In genomic region chr4:121190389-121190788, GRCh38 we compare ENCODE assay signal across 16 cellular contexts. TPM values are rescaled to one million over a fixed set of nuclear protein-coding genes. Genes with fewer than 3 reads are reported as not detected.
DNase-seq lines count a peak whose midpoint lies in the region; ATAC-seq and TF ChIP-seq lines count a peak whose summit lies in the region.
"Had no signal": no experiment of that assay in that cellular context is flagged by ENCODE, and none has a peak within 500 bp of the region (broad histone marks: within the 10 kb centered on the region; RNA-seq: fewer than 3 reads in every experiment).

No MANE protein-coding gene starts in this region.

- no peaks in the 10 kb centered on the region for H4K20me1 ChIP-seq in hepatocyte (ENCODE audit: insufficient read depth, poor library complexity, severe bottlenecking)

- H3K27ac Mint-ChIP-seq in activated CD4-positive, alpha-beta T cell treated with anti-CD3 and anti-CD28 coated beads, Interleukin-2, amount 10 ng/mL, durations not matched to agents 7 days and 5 days: peak overlapping the region; percentile 91
- peak overlapping the region; percentile 75 for H3K27ac Mint-ChIP-seq in CD8-positive, alpha-beta T cell
- peak overlapping the region; percentile 78 for H3K27ac Mint-ChIP-seq in activated CD4-positive, alpha-beta memory T cell treated with anti-CD3 and anti-CD28 coated beads for 36 hours

- no peaks in the 10 kb centered on the region for H3K9me2 ChIP-seq in hepatocyte (replicated peaks; ENCODE audit: insufficient read depth)

- no peaks in the 10 kb centered on the region for H3K27me3 Mint-ChIP-seq in activated CD4-positive, alpha-beta T cell treated with anti-CD3 and anti-CD28 coated beads, Interleukin-2, amount 10 ng/mL, durations not matched to agents 7 days and 5 days
- no peaks in the 10 kb centered on the region for H3K27me3 Mint-ChIP-seq in CD8-positive, alpha-beta T cell (ENCODE audit: low read depth)
- no peaks in the 10 kb centered on the region for H3K27me3 Mint-ChIP-seq in activated CD4-positive, alpha-beta memory T cell treated with anti-CD3 and anti-CD28 coated beads for 36 hours

- no peak overlapping the region for H3K4me2 ChIP-seq in hepatocyte

- no peak overlapping the region for H3K27ac ChIP-seq in CD8-positive, alpha-beta T cell (ENCODE audit: low read depth, low read length)
- H3K27ac ChIP-seq in hepatocyte (no peak overlapping the region), stomach (peak overlapping the region in 1 of 5 donors; percentile 18), esophagus squamous epithelium (peak overlapping the region in 1 of 4 donors; percentile 29)
- H3K27ac ChIP-seq: C4-2B, suprapubic skin had no signal

- no peaks in the 10 kb centered on the region for H3K9me3 ChIP-seq in CD8-positive, alpha-beta T cell (ENCODE audit: low read length)
- H3K9me3 ChIP-seq in hepatocyte (ENCODE audit: low read depth): no peaks in the 10 kb centered on the region
- H3K9me3 ChIP-seq in stomach: no peaks in the 10 kb centered on the region
- no peaks in the 10 kb centered on the region for H3K9me3 ChIP-seq in esophagus squamous epithelium
- H3K9me3 ChIP-seq: suprapubic skin had no signal

- no peak for ATAC-seq in CD8-positive, alpha-beta T cell
- ATAC-seq in esophagus mucosa: no peak
- ATAC-seq: SK-N-SH treated with all-trans-retinoic acid at 6 μM for 48 hours had no signal

- intact Hi-C loops in CD8-positive, alpha-beta T cell (cut with DNase I, micrococcal nuclease): loop anchor here (1.0 to 5.0 kb wide), 7 partner anchors 8 to 1033 kb away; partner anchors contain the start of gene PRDM5 (in 1 of the 2)
- intact Hi-C loops in activated CD4-positive, alpha-beta memory T cell treated with anti-CD3 and anti-CD28 coated beads for 36 hours (cut with micrococcal nuclease): loop anchor here (1.0 to 5.0 kb wide), 5 partner anchors 8 to 537 kb away; no protein-coding TSS in a partner anchor
- intact Hi-C loops in stomach (cut with DNase I; ENCODE audit: low total_unique reads) (no loop called here), esophagus squamous epithelium (cut with DNase I) (loop anchor here (5.0 kb wide), 1 partner anchor 62 kb away; no protein-coding TSS in a partner anchor)

- H3K4me1 Mint-ChIP-seq in activated CD4-positive, alpha-beta T cell treated with anti-CD3 and anti-CD28 coated beads, Interleukin-2, amount 10 ng/mL, durations not matched to agents 7 days and 5 days: peaks cover 57% of the 10 kb centered on the region
- peaks cover 71% of the 10 kb centered on the region for H3K4me1 Mint-ChIP-seq in CD8-positive, alpha-beta T cell (ENCODE audit: low read depth)
- peaks cover 76% of the 10 kb centered on the region for H3K4me1 Mint-ChIP-seq in activated CD4-positive, alpha-beta memory T cell treated with anti-CD3 and anti-CD28 coated beads for 36 hours (ENCODE audit: low read depth)

- no peaks in the 10 kb centered on the region for H3K27me3 ChIP-seq in CD8-positive, alpha-beta T cell (ENCODE audit: insufficient read depth, low read length)
- H3K27me3 ChIP-seq in hepatocyte: no peaks in the 10 kb centered on the region
- H3K27me3 ChIP-seq in stomach: peaks cover 0 to 4% (median 0%) of the 10 kb centered on the region in 3 donors
- no peaks in the 10 kb centered on the region for H3K27me3 ChIP-seq in esophagus squamous epithelium

- POLR2A ChIA-PET in activated CD4-positive, alpha-beta T cell treated with anti-CD3 and anti-CD28 coated beads, Interleukin-2, amount 10 ng/mL, durations not matched to agents 7 days and 5 days (lab: Charles Lee): no interaction called here
- POLR2A ChIA-PET in CD8-positive, alpha-beta T cell (lab: Charles Lee): interaction anchor here (0.9 to 1.9 kb wide), 3 partner anchors 8 to 64 kb away, joined by 3 to 7 read pairs (median 5); no protein-coding TSS in a partner anchor
- POLR2A ChIA-PET in activated CD4-positive, alpha-beta memory T cell treated with anti-CD3 and anti-CD28 coated beads for 36 hours (lab: Charles Lee): interaction anchor here (0.7 to 1.0 kb wide), 2 partner anchors 88 to 230 kb away, joined by 3 read pairs; no protein-coding TSS in a partner anchor

- H3K79me2 ChIP-seq in hepatocyte: no peaks in the 10 kb centered on the region

- peaks cover 6% of the 10 kb centered on the region for H3K36me3 Mint-ChIP-seq in activated CD4-positive, alpha-beta T cell treated with anti-CD3 and anti-CD28 coated beads, Interleukin-2, amount 10 ng/mL, durations not matched to agents 7 days and 5 days (ENCODE audit: low read depth)
- H3K36me3 Mint-ChIP-seq in CD8-positive, alpha-beta T cell: no peaks in the 10 kb centered on the region
- H3K36me3 Mint-ChIP-seq in activated CD4-positive, alpha-beta memory T cell treated with anti-CD3 and anti-CD28 coated beads for 36 hours: peaks cover 4% of the 10 kb centered on the region

- no peaks in the 10 kb centered on the region for H3K9me3 Mint-ChIP-seq in activated CD4-positive, alpha-beta T cell treated with anti-CD3 and anti-CD28 coated beads, Interleukin-2, amount 10 ng/mL, durations not matched to agents 7 days and 5 days
- H3K9me3 Mint-ChIP-seq in CD8-positive, alpha-beta T cell: no peaks in the 10 kb centered on the region
- no peaks in the 10 kb centered on the region for H3K9me3 Mint-ChIP-seq in activated CD4-positive, alpha-beta memory T cell treated with anti-CD3 and anti-CD28 coated beads for 36 hours
- H3K9me3 Mint-ChIP-seq: H9 had no signal

- H3K4me3 Mint-ChIP-seq in activated CD4-positive, alpha-beta T cell treated with anti-CD3 and anti-CD28 coated beads, Interleukin-2, amount 10 ng/mL, durations not matched to agents 7 days and 5 days: peak overlapping the region; percentile 65
- peak overlapping the region; percentile 70 for H3K4me3 Mint-ChIP-seq in CD8-positive, alpha-beta T cell
- no peak overlapping the region for H3K4me3 Mint-ChIP-seq in activated CD4-positive, alpha-beta memory T cell treated with anti-CD3 and anti-CD28 coated beads for 36 hours
- H3K4me3 Mint-ChIP-seq: H9 had no signal

- CTCF ChIA-PET in activated CD4-positive, alpha-beta T cell treated with anti-CD3 and anti-CD28 coated beads, Interleukin-2, amount 10 ng/mL, durations not matched to agents 7 days and 5 days (lab: Charles Lee): interaction anchor here (0.7 to 2.7 kb wide), 7 partner anchors 8 to 75 kb away, joined by 3 to 10 read pairs (median 3); no protein-coding TSS in a partner anchor
- CTCF ChIA-PET in CD8-positive, alpha-beta T cell (lab: Charles Lee): interaction anchor here (0.8 to 4.8 kb wide), 10 partner anchors 11 to 1121 kb away, joined by 3 to 97 read pairs (median 4); no protein-coding TSS in a partner anchor
- CTCF ChIA-PET in activated CD4-positive, alpha-beta memory T cell treated with anti-CD3 and anti-CD28 coated beads for 36 hours (lab: Charles Lee): interaction anchor here (0.9 to 5.7 kb wide), 13 partner anchors 7 to 272 kb away, joined by 3 to 126 read pairs (median 7); no protein-coding TSS in a partner anchor

- no peak for TF ChIP-seq CTCF in CD8-positive, alpha-beta T cell (IDR thresholded peaks at IDR 0.05)
- TF ChIP-seq CTCF in hepatocyte (IDR thresholded peaks at IDR 0.05; ENCODE audit: poor library complexity): no peak
- no peak for TF ChIP-seq CTCF in stomach (IDR thresholded peaks at IDR 0.05)
- no peak for TF ChIP-seq CTCF in esophagus squamous epithelium (IDR thresholded peaks at IDR 0.05)

- WGBS in hepatocyte (ENCODE audit: low lambda C conversion rate, missing lambda C conversion rate): 93% methylated on average over 4 of the region's 4 CpGs
- WGBS in stomach, 5 donors: 84 to 92% (median 87%) methylated on average over 4 of the region's 4 CpGs
- 79 to 80% methylated on average over 4 of the region's 4 CpGs for WGBS in esophagus squamous epithelium, 2 donors

- DNase-seq in activated CD4-positive, alpha-beta T cell treated with anti-CD3 and anti-CD28 coated beads, Interleukin-2, amount 10 ng/mL, durations not matched to agents 7 days and 5 days: no peak
- DNase-seq in activated CD4-positive, alpha-beta T cell treated with anti-CD3 and anti-CD28 coated beads for 48 hours: no peak
- no peak for DNase-seq in CD8-positive, alpha-beta T cell
- no peak for DNase-seq in activated CD4-positive, alpha-beta memory T cell treated with anti-CD3 and anti-CD28 coated beads for 36 hours
- DNase-seq in hepatocyte (ENCODE audit: low spot score): peak; percentile 16
- no peak for DNase-seq in stomach
- DNase-seq in esophagus squamous epithelium (lab: John Stamatoyannopoulos, UW): no peak
- DNase-seq: anterior cingulate cortex, cerebellar nuclear complex, H9, NCI-H2029, NCI-H345 had no signal

- H2AFZ ChIP-seq in hepatocyte: no peak overlapping the region

- TF ChIP-seq EP300 in stomach (IDR thresholded peaks at IDR 0.05): no peak

- H3K4me3 ChIP-seq in CD8-positive, alpha-beta T cell (ENCODE audit: low read depth, low read length): no peak overlapping the region
- H3K4me3 ChIP-seq in hepatocyte: no peak overlapping the region
- no peak overlapping the region for H3K4me3 ChIP-seq in stomach
- H3K4me3 ChIP-seq in esophagus squamous epithelium: no peak overlapping the region
- H3K4me3 ChIP-seq: suprapubic skin had no signal

- H3K4me1 ChIP-seq in CD8-positive, alpha-beta T cell (ENCODE audit: insufficient read depth, low read length): peaks cover 45% of the 10 kb centered on the region
- no peaks in the 10 kb centered on the region for H3K4me1 ChIP-seq in hepatocyte (ENCODE audit: insufficient read depth)
- peaks cover 0 to 4% (median 0%) of the 10 kb centered on the region in 4 donors for H3K4me1 ChIP-seq in stomach
- H3K4me1 ChIP-seq in esophagus squamous epithelium: peaks cover 0 to 3% (median 0%) of the 10 kb centered on the region in 3 donors

- TF ChIP-seq POLR2A in stomach (IDR thresholded peaks at IDR 0.05) (no peak), esophagus squamous epithelium (IDR thresholded peaks at IDR 0.05) (no peak)

- H3K36me3 ChIP-seq in CD8-positive, alpha-beta T cell (ENCODE audit: insufficient read depth, low read length): no peaks in the 10 kb centered on the region
- no peaks in the 10 kb centered on the region for H3K36me3 ChIP-seq in hepatocyte (replicated peaks; ENCODE audit: insufficient read depth, low read depth)
- no peaks in the 10 kb centered on the region for H3K36me3 ChIP-seq in stomach
- H3K36me3 ChIP-seq in esophagus squamous epithelium: no peaks in the 10 kb centered on the region
- H3K36me3 ChIP-seq: suprapubic skin had no signal

RNA-seq across cellular contexts. Expression of gene TNIP3, which starts 26.3 kb away (rescaled TPM):
- under 1 TPM; 0.74 to 0.75 TPM for total RNA-seq in activated CD4-positive, alpha-beta T cell treated with anti-CD3 and anti-CD28 coated beads, Interleukin-2, amount 10 ng/mL, durations not matched to agents 7 days and 5 days
- total RNA-seq in CD8-positive, alpha-beta T cell: under 1 TPM; 0.62 to 1.00 TPM
- total RNA-seq in activated CD4-positive, alpha-beta memory T cell treated with anti-CD3 and anti-CD28 coated beads for 36 hours: 10 to 100 TPM; 12.0 to 12.3 TPM
- total RNA-seq in hepatocyte (0.63 TPM in 1 of 2 replicates, not detected in the other), stomach (1 to 10 TPM in 2 of 5 donors, under 1 TPM in 1, not detected in 2; 0.37 to 5.1 (median 1.8) TPM), esophagus mucosa (0.60 TPM), esophagus squamous epithelium (1 to 10 TPM in 2 of 4 donors, under 1 TPM in 2; 0.15 to 6.5 (median 2.5) TPM)
- polyA plus RNA-seq in hepatocyte (0.53 TPM in 1 of 2 replicates, not detected in the other), stomach (1 to 10 TPM in 1 of 3 donors, under 1 TPM in 2; 0.12 to 1.1 (median 0.40) TPM)
- total RNA-seq: H9, suprapubic skin had no signal
